Comparison of ENCODE assay signal across 6 cellular contexts in the genomic region with DNA sequence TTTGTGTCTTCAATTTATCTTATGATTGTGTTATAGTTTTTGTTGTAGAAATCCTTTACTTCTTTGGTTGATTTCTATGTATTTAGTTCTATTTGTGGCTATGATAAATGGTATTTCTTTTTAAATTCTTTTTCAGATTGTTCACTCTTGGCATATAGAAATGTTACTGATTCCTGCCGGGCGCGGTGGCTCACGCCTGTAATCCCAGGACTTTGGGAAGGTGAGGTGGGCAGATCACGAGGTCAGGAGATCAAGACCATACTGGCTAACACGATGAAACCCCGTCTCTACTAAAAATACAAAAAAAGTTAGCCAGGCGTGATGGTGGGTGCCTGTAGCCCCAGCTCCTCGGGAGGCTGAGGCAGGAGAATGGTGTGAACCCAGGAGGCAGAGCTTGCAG.
DNase-seq lines count a peak whose midpoint lies in the region; ATAC-seq, FAIRE-seq and TF ChIP-seq lines count a peak whose summit lies in the region.
"Not testable (repeated sequence)": the region's sequence is repeated elsewhere in the genome, so short reads cannot be mapped to it uniquely, and the experiment has no call there.

No MANE protein-coding gene starts in this region.

- 0% methylated on average over 8 of the region's 9 CpGs for WGBS in K562 (ENCODE audit: insufficient coverage, low coverage, missing lambda C conversion rate)
- 64% methylated on average over 9 of the region's 9 CpGs for WGBS in esophagus muscularis mucosa
- whole genome bisulfite sequencing in suprapubic skin: 67% methylated on average over 9 of the region's 9 CpGs

- intact Hi-C loops in K562 (cut with micrococcal nuclease); esophagus muscularis mucosa (cut with DNase I); lower lobe of right lung (cut with DNase I); posterior vena cava (cut with DNase I): not testable (repeated sequence)

- POLR2A ChIA-PET in K562 (lab: Yijun Ruan, JAX): not testable (repeated sequence)

- TF ChIP-seq EP300 in K562 (IDR thresholded peaks at IDR 0.05; ENCODE audit: low read length); esophagus muscularis mucosa (IDR thresholded peaks at IDR 0.05); suprapubic skin (IDR thresholded peaks at IDR 0.05): not testable (repeated sequence)

- not testable (repeated sequence) for H4K20me1 ChIP-seq in K562 (replicated peaks; ENCODE audit: control insufficient read depth, insufficient read depth, low read length)

- not testable (repeated sequence) for H2AFZ ChIP-seq in K562 (ENCODE audit: low read depth, low read length)

- not testable (repeated sequence) for H3K27me3 ChIP-seq in Peyer's patch; K562 (ENCODE audit: control insufficient read depth in 2 of 2, insufficient read depth in 2 of 2, low read length in 2 of 2); lower lobe of right lung (ENCODE audit: low read depth); suprapubic skin
- H3K27me3 ChIP-seq in esophagus muscularis mucosa: peaks cover 0 to 12% (median 0%) of the 10 kb centered on the region in 4 donors

- H3K4me2 ChIP-seq in K562 (ENCODE audit: insufficient read depth, low read length): not testable (repeated sequence)

- in situ Hi-C loops in K562 (cut with MboI): not testable (repeated sequence)

- not testable (repeated sequence) for H3K9ac ChIP-seq in K562 (ENCODE audit: insufficient read depth in 1 of 2, low read depth in 2 of 2, low read length in 2 of 2)

- not testable (repeated sequence) for H3K27ac ChIP-seq in Peyer's patch; K562 (ENCODE audit: extremely low read depth, low read depth, low read length); esophagus muscularis mucosa (replicated peaks in 1 of 4); lower lobe of right lung; suprapubic skin

- H3K9me3 ChIP-seq in Peyer's patch (peaks cover 0 to 30% (median 0%) of the 10 kb centered on the region in 4 donors), suprapubic skin (peaks cover 21% of the 10 kb centered on the region)
- not testable (repeated sequence) for H3K9me3 ChIP-seq in K562 (replicated peaks; ENCODE audit: control insufficient read depth, insufficient read depth, low read depth, low read length); esophagus muscularis mucosa; lower lobe of right lung

- H3K4me1 ChIP-seq in Peyer's patch; K562 (replicated peaks in 1 of 2; ENCODE audit: control insufficient read depth in 2 of 2, insufficient read depth in 2 of 2, low read length in 2 of 2); esophagus muscularis mucosa; lower lobe of right lung; suprapubic skin: not testable (repeated sequence)

- not testable (repeated sequence) for H3K4me3 ChIP-seq in Peyer's patch, K562, esophagus muscularis mucosa, lower lobe of right lung, suprapubic skin

- FAIRE-seq in K562 (lab: Jason Lieb, UNC): not testable (repeated sequence)

- TF ChIP-seq POLR2A in Peyer's patch (IDR thresholded peaks at IDR 0.05); K562 (conservative IDR thresholded peaks at IDR 0.05); esophagus muscularis mucosa (IDR thresholded peaks at IDR 0.05; ENCODE audit: low read depth); suprapubic skin (IDR thresholded peaks at IDR 0.05): not testable (repeated sequence)

- TF ChIP-seq CTCF in Peyer's patch (IDR thresholded peaks at IDR 0.05); K562 (IDR thresholded peaks at IDR 0.05 in 2 of 3, conservative IDR thresholded peaks at IDR 0.05 in 1 of 3; ENCODE audit: insufficient read depth in 2 of 3, low read depth in 1 of 3, low read length in 3 of 3); esophagus muscularis mucosa (IDR thresholded peaks at IDR 0.05); lower lobe of right lung (IDR thresholded peaks at IDR 0.05); suprapubic skin (IDR thresholded peaks at IDR 0.05): not testable (repeated sequence)

- not testable (repeated sequence) for TF ChIP-seq RAD21 in K562 (CRISPR knock-in tag; conservative IDR thresholded peaks at IDR 0.05 in 1 of 2, IDR thresholded peaks at IDR 0.05 in 1 of 2)

- not testable (repeated sequence) for BruUV-seq in K562 (replicated peaks; lab: Mats Ljungman, UMichigan)

- H3K79me2 ChIP-seq in K562 (ENCODE audit: control insufficient read depth, insufficient read depth, low read length): not testable (repeated sequence)

- CTCF ChIA-PET in K562 (lab: Yijun Ruan, JAX; ENCODE audit: low intra/inter-chr PET ratio): not testable (repeated sequence)

- H3K9me1 ChIP-seq in K562 (ENCODE audit: control insufficient read depth, insufficient read depth, low read length): not testable (repeated sequence)

- peak in 2 of 3 donors; percentile 40 to 51 for DNase-seq in Peyer's patch
- DNase-seq in K562 (ENCODE audit: extremely low read depth in 1 of 4, low spot score in 3 of 4): not testable (repeated sequence)
- DNase-seq in esophagus muscularis mucosa (ENCODE audit: extremely low spot score): peak; percentile 93
- DNase-seq in lower lobe of right lung: peak; percentile 55
- peak; percentile 88 for DNase-seq in posterior vena cava (ENCODE audit: low spot score)
- peak; percentile 73 to 87 for DNase-seq in suprapubic skin (ENCODE audit: low spot score in 2 of 2)

- H3K36me3 ChIP-seq in Peyer's patch; K562 (ENCODE audit: control insufficient read depth, insufficient read depth, low read length); esophagus muscularis mucosa; lower lobe of right lung; suprapubic skin: not testable (repeated sequence)

- ATAC-seq in K562, lower lobe of right lung: not testable (repeated sequence)

TF ChIP-seq in K562, 482 proteins besides CTCF, POLR2A, EP300 and RAD21:
- peak; percentile 26; the same call in 1 of the 2 replicates for TF ChIP-seq TFE3 (CRISPR knock-in tag; IDR thresholded peaks at IDR 0.05)
